ENCODE assay signal across 1 cellular context in the genomic region with DNA sequence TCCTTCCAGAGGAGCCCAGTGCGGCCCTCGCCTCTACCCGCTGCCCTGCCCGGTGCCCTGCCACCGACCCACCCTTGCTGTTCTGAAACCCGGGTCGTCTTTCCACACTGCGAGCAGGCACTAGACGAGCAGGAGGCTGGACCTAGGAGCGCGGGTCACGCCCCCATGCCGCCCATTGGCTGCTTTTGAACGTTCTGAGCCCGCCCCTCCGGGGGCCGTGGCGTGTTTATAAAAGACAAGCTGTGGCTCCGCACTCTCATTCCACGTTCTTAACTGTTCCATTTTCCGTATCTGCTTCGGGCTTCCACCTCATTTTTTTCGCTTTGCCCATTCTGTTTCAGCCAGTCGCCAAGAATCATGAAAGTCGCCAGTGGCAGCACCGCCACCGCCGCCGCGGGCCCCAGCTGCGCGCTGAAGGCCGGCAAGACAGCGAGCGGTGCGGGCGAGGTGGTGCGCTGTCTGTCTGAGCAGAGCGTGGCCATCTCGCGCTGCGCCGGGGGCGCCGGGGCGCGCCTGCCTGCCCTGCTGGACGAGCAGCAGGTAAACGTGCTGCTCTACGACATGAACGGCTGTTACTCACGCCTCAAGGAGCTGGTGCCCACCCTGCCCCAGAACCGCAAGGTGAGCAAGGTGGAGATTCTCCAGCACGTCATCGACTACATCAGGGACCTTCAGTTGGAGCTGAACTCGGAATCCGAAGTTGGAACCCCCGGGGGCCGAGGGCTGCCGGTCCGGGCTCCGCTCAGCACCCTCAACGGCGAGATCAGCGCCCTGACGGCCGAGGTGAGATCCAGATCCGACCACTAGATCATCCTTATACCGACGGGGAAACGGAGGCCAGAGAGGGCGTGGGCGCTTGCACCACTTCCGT.
TF ChIP-seq lines count a peak whose summit lies in the region.

A gene with protein sequence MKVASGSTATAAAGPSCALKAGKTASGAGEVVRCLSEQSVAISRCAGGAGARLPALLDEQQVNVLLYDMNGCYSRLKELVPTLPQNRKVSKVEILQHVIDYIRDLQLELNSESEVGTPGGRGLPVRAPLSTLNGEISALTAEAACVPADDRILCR (plus strand): TSS at position 259 of the 871 bp plus-strand sequence. CDS start 99 bp downstream, at position 358.

TF ChIP-seq in HEK293, 187 proteins besides CTCF, POLR2A, EP300 and RAD21 (continued from another document and continues in another):
- TF ChIP-seq, protein P1, sequence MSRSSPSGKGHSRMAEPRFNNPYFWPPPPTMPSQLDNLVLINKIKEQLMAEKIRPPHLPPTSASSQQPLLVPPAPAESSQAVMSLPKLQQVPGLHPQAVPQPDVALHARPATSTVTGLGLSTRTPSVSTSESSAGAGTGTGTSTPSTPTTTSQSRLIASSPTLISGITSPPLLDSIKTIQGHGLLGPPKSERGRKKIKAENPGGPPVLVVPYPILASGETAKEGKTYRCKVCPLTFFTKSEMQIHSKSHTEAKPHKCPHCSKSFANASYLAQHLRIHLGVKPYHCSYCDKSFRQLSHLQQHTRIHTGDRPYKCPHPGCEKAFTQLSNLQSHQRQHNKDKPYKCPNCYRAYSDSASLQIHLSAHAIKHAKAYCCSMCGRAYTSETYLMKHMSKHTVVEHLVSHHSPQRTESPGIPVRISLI (tag by site-specific recombination; IDR thresholded peaks at IDR 0.05) = peak; percentile 80
- TF ChIP-seq WT1 (tag by site-specific recombination; IDR thresholded peaks at IDR 0.05) = no peak
- TF ChIP-seq, protein P2, sequence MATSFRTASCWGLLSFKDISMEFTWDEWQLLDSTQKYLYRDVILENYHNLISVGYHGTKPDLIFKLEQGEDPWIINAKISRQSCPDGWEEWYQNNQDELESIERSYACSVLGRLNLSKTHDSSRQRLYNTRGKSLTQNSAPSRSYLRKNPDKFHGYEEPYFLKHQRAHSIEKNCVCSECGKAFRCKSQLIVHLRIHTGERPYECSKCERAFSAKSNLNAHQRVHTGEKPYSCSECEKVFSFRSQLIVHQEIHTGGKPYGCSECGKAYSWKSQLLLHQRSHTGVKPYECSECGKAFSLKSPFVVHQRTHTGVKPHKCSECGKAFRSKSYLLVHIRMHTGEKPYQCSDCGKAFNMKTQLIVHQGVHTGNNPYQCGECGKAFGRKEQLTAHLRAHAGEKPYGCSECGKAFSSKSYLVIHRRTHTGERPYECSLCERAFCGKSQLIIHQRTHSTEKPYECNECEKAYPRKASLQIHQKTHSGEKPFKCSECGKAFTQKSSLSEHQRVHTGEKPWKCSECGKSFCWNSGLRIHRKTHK (tag by site-specific recombination; IDR thresholded peaks at IDR 0.05) = no peak
- TF ChIP-seq ZNF184 (tag by site-specific recombination; IDR thresholded peaks at IDR 0.05) = no peak
- TF ChIP-seq FEZF1 (tag by site-specific recombination; IDR thresholded peaks at IDR 0.05) = no peak
- TF ChIP-seq ZNF830 (tag by site-specific recombination; IDR thresholded peaks at IDR 0.05; ENCODE audit: low read depth) = no peak
- no peak for TF ChIP-seq ZNF560 (tag by site-specific recombination; IDR thresholded peaks at IDR 0.05; ENCODE audit: borderline replicate concordance)
- TF ChIP-seq, protein P3, sequence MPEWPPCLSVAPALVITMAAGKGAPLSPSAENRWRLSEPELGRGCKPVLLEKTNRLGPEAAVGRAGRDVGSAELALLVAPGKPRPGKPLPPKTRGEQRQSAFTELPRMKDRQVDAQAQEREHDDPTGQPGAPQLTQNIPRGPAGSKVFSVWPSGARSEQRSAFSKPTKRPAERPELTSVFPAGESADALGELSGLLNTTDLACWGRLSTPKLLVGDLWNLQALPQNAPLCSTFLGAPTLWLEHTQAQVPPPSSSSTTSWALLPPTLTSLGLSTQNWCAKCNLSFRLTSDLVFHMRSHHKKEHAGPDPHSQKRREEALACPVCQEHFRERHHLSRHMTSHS (tag by site-specific recombination; IDR thresholded peaks at IDR 0.05) = no peak
- peak; percentile 52; the same call in 1 of the 2 replicates for TF ChIP-seq ZNF629 (tag by site-specific recombination; IDR thresholded peaks at IDR 0.05)
- no peak for TF ChIP-seq ZNF48 (tag by site-specific recombination; IDR thresholded peaks at IDR 0.05)
- no peak for TF ChIP-seq ZNF394 (tag by site-specific recombination; IDR thresholded peaks at IDR 0.05; ENCODE audit: borderline replicate concordance)
- no peak for TF ChIP-seq ZNF155 (tag by site-specific recombination; IDR thresholded peaks at IDR 0.05)
- TF ChIP-seq, protein P4, sequence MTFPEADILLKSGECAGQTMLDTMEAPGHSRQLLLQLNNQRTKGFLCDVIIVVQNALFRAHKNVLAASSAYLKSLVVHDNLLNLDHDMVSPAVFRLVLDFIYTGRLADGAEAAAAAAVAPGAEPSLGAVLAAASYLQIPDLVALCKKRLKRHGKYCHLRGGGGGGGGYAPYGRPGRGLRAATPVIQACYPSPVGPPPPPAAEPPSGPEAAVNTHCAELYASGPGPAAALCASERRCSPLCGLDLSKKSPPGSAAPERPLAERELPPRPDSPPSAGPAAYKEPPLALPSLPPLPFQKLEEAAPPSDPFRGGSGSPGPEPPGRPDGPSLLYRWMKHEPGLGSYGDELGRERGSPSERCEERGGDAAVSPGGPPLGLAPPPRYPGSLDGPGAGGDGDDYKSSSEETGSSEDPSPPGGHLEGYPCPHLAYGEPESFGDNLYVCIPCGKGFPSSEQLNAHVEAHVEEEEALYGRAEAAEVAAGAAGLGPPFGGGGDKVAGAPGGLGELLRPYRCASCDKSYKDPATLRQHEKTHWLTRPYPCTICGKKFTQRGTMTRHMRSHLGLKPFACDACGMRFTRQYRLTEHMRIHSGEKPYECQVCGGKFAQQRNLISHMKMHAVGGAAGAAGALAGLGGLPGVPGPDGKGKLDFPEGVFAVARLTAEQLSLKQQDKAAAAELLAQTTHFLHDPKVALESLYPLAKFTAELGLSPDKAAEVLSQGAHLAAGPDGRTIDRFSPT (tag by site-specific recombination; IDR thresholded peaks at IDR 0.05) = peak; percentile 83
- TF ChIP-seq, protein P5, sequence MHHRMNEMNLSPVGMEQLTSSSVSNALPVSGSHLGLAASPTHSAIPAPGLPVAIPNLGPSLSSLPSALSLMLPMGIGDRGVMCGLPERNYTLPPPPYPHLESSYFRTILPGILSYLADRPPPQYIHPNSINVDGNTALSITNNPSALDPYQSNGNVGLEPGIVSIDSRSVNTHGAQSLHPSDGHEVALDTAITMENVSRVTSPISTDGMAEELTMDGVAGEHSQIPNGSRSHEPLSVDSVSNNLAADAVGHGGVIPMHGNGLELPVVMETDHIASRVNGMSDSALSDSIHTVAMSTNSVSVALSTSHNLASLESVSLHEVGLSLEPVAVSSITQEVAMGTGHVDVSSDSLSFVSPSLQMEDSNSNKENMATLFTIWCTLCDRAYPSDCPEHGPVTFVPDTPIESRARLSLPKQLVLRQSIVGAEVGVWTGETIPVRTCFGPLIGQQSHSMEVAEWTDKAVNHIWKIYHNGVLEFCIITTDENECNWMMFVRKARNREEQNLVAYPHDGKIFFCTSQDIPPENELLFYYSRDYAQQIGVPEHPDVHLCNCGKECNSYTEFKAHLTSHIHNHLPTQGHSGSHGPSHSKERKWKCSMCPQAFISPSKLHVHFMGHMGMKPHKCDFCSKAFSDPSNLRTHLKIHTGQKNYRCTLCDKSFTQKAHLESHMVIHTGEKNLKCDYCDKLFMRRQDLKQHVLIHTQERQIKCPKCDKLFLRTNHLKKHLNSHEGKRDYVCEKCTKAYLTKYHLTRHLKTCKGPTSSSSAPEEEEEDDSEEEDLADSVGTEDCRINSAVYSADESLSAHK (tag by site-specific recombination; IDR thresholded peaks at IDR 0.05) = no peak
- no peak for TF ChIP-seq ZNF274 (IDR thresholded peaks at IDR 0.05; ENCODE audit: low read length)
- no peak for TF ChIP-seq ZNF274 (tag by site-specific recombination; IDR thresholded peaks at IDR 0.05; ENCODE audit: borderline replicate concordance)
- TF ChIP-seq, protein P6, sequence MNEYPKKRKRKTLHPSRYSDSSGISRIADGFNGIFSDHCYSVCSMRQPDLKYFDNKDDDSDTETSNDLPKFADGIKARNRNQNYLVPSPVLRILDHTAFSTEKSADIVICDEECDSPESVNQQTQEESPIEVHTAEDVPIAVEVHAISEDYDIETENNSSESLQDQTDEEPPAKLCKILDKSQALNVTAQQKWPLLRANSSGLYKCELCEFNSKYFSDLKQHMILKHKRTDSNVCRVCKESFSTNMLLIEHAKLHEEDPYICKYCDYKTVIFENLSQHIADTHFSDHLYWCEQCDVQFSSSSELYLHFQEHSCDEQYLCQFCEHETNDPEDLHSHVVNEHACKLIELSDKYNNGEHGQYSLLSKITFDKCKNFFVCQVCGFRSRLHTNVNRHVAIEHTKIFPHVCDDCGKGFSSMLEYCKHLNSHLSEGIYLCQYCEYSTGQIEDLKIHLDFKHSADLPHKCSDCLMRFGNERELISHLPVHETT (tag by site-specific recombination; IDR thresholded peaks at IDR 0.05) = no peak; the same call in 1 of the 2 replicates
- TF ChIP-seq, protein P7, sequence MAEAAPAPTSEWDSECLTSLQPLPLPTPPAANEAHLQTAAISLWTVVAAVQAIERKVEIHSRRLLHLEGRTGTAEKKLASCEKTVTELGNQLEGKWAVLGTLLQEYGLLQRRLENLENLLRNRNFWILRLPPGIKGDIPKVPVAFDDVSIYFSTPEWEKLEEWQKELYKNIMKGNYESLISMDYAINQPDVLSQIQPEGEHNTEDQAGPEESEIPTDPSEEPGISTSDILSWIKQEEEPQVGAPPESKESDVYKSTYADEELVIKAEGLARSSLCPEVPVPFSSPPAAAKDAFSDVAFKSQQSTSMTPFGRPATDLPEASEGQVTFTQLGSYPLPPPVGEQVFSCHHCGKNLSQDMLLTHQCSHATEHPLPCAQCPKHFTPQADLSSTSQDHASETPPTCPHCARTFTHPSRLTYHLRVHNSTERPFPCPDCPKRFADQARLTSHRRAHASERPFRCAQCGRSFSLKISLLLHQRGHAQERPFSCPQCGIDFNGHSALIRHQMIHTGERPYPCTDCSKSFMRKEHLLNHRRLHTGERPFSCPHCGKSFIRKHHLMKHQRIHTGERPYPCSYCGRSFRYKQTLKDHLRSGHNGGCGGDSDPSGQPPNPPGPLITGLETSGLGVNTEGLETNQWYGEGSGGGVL (tag by site-specific recombination; IDR thresholded peaks at IDR 0.05) = peak; percentile 4; the same call in 1 of the 2 replicates
- no peak for TF ChIP-seq ZNF549 (tag by site-specific recombination; IDR thresholded peaks at IDR 0.05)
- TF ChIP-seq ZSCAN23 (tag by site-specific recombination; IDR thresholded peaks at IDR 0.05) = no peak
- TF ChIP-seq, protein P8, sequence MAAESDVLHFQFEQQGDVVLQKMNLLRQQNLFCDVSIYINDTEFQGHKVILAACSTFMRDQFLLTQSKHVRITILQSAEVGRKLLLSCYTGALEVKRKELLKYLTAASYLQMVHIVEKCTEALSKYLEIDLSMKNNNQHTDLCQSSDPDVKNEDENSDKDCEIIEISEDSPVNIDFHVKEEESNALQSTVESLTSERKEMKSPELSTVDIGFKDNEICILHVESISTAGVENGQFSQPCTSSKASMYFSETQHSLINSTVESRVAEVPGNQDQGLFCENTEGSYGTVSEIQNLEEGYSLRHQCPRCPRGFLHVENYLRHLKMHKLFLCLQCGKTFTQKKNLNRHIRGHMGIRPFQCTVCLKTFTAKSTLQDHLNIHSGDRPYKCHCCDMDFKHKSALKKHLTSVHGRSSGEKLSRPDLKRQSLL (tag by site-specific recombination; IDR thresholded peaks at IDR 0.05) = no peak
- no peak for TF ChIP-seq ZNF354C (tag by site-specific recombination; IDR thresholded peaks at IDR 0.05; ENCODE audit: borderline replicate concordance, low read depth)
- TF ChIP-seq ZNF585B (tag by site-specific recombination; IDR thresholded peaks at IDR 0.05) = no peak
- TF ChIP-seq, protein P9, sequence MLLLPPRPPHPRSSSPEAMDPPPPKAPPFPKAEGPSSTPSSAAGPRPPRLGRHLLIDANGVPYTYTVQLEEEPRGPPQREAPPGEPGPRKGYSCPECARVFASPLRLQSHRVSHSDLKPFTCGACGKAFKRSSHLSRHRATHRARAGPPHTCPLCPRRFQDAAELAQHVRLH (tag by site-specific recombination; IDR thresholded peaks at IDR 0.05) = no peak
- TF ChIP-seq ZBTB7A (tag by site-specific recombination; IDR thresholded peaks at IDR 0.05; ENCODE audit: low read depth) = no peak
- TF ChIP-seq, protein P10, sequence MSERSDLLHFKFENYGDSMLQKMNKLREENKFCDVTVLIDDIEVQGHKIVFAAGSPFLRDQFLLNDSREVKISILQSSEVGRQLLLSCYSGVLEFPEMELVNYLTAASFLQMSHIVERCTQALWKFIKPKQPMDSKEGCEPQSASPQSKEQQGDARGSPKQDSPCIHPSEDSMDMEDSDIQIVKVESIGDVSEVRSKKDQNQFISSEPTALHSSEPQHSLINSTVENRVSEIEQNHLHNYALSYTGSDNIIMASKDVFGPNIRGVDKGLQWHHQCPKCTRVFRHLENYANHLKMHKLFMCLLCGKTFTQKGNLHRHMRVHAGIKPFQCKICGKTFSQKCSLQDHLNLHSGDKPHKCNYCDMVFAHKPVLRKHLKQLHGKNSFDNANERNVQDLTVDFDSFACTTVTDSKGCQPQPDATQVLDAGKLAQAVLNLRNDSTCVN (tag by site-specific recombination; optimal IDR thresholded peaks at IDR 0.05) = peak; percentile 92
- no peak for TF ChIP-seq ZNF404 (tag by site-specific recombination; IDR thresholded peaks at IDR 0.05)
- no peak for TF ChIP-seq ZNF133 (tag by site-specific recombination; IDR thresholded peaks at IDR 0.05)
- TF ChIP-seq ZNF416 (tag by site-specific recombination; IDR thresholded peaks at IDR 0.05) = no peak
- TF ChIP-seq ZNF324 (tag by site-specific recombination; IDR thresholded peaks at IDR 0.05) = 0 out of 2 replicates have a peak, but pooled peaks have one; percentile 12
- TF ChIP-seq ZNF19 (tag by site-specific recombination; IDR thresholded peaks at IDR 0.05; ENCODE audit: low read depth) = no peak
- TF ChIP-seq KLF1 (tag by site-specific recombination; IDR thresholded peaks at IDR 0.05) = no peak; the same call in 1 of the 2 replicates
- TF ChIP-seq GLIS1 (tag by site-specific recombination; IDR thresholded peaks at IDR 0.05) = no peak
- no peak for TF ChIP-seq ZNF610 (tag by site-specific recombination; IDR thresholded peaks at IDR 0.05; ENCODE audit: borderline replicate concordance)
- peak; percentile 14; the same call in 1 of the 2 replicates for TF ChIP-seq ZNF391 (tag by site-specific recombination; IDR thresholded peaks at IDR 0.05; ENCODE audit: borderline replicate concordance, low read depth)
- no peak for TF ChIP-seq ZNF211 (tag by site-specific recombination; IDR thresholded peaks at IDR 0.05; ENCODE audit: low read depth)
- no peak for TF ChIP-seq ZNF266 (tag by site-specific recombination; IDR thresholded peaks at IDR 0.05; ENCODE audit: low read depth)
- TF ChIP-seq ZNF16 (tag by site-specific recombination; IDR thresholded peaks at IDR 0.05; ENCODE audit: low read depth) = no peak
- peak; percentile 64; the same call in 1 of the 2 replicates for TF ChIP-seq ZBTB20 (tag by site-specific recombination; IDR thresholded peaks at IDR 0.05)
- peak; percentile 94 for TF ChIP-seq ZNF600 (tag by site-specific recombination; IDR thresholded peaks at IDR 0.05)
- TF ChIP-seq ZBTB21 (tag by site-specific recombination; IDR thresholded peaks at IDR 0.05) = no peak
- TF ChIP-seq, protein P11, sequence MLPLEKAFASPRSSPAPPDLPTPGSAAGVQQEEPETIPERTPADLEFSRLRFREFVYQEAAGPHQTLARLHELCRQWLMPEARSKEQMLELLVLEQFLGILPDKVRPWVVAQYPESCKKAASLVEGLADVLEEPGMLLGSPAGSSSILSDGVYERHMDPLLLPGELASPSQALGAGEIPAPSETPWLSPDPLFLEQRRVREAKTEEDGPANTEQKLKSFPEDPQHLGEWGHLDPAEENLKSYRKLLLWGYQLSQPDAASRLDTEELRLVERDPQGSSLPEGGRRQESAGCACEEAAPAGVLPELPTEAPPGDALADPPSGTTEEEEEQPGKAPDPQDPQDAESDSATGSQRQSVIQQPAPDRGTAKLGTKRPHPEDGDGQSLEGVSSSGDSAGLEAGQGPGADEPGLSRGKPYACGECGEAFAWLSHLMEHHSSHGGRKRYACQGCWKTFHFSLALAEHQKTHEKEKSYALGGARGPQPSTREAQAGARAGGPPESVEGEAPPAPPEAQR (tag by site-specific recombination; IDR thresholded peaks at IDR 0.05) = no peak
- no peak; the same call in 1 of the 2 replicates for TF ChIP-seq ZNF10 (tag by site-specific recombination; IDR thresholded peaks at IDR 0.05)
